11 cellular contexts compared by ENCODE assay signal in the genomic region with DNA sequence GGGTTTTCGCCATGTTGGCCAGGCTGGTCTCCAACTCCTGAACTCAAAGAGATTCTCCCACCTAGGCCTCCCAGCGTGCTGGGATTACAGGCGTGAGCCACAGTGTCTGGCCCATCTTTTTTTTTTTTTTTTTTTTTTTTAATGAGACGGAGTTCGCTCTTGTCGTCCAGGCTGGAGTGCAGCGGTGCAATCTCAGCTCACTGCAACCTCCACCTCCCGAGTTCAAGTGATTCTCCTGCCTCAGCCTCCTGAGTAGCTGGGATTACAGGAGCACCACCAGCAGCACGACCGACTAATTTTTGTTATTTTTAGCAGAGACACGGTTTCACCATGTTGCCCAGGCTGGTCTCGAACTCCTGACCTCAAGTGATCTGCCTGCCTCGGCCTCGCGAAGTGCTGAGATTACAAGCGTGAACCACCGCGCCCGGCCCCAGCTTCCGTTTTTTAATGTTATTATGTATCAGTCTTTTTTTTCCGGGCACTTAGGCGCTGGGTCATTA. TPM values are rescaled to one million over a fixed set of nuclear protein-coding genes. Genes with fewer than 3 reads are reported as not detected.
DNase-seq lines count a peak whose midpoint lies in the region; ATAC-seq, FAIRE-seq and TF ChIP-seq lines count a peak whose summit lies in the region.
"Not testable (repeated sequence)": the region's sequence is repeated elsewhere in the genome, so short reads cannot be mapped to it uniquely, and the experiment has no call there.
"Had no signal": no experiment of that assay in that cellular context is flagged by ENCODE, and none has a peak within 500 bp of the region (broad histone marks: within the 10 kb centered on the region; RNA-seq: fewer than 3 reads in every experiment).

No MANE protein-coding gene starts in this region.

- not testable (repeated sequence) for H3K36me3 ChIP-seq in astrocyte (ENCODE audit: insufficient read depth, low read length); kidney epithelial cell (ENCODE audit: control insufficient read depth, insufficient read depth, low read length); neutrophil

- H3K27me3 ChIP-seq in astrocyte (ENCODE audit: insufficient read depth, low read length); kidney epithelial cell (ENCODE audit: control insufficient read depth, insufficient read depth, low read length): not testable (repeated sequence)
- peaks cover 64% of the 10 kb centered on the region for H3K27me3 ChIP-seq in neutrophil

- not testable (repeated sequence) for H3K4me1 Mint-ChIP-seq in CD14-positive monocyte; IgD-negative memory B cell; astrocyte (ENCODE audit: low read depth, unreplicated experiment)
- peaks cover 13% of the 10 kb centered on the region for H3K4me1 Mint-ChIP-seq in T-helper 17 cell

- H3K4me1 ChIP-seq in astrocyte (ENCODE audit: insufficient read depth, low read length); neutrophil (ENCODE audit: control insufficient read depth in 1 of 2, insufficient read depth in 1 of 2, low read depth in 1 of 2, low read length in 1 of 2): not testable (repeated sequence)

- H3K4me3 Mint-ChIP-seq in CD14-positive monocyte, result peak overlapping the region; percentile 67 to 79
- H3K4me3 Mint-ChIP-seq in IgD-negative memory B cell, result peak overlapping the region; percentile 76 to 87 (median 81)
- peak overlapping the region; percentile 85 for H3K4me3 Mint-ChIP-seq in T-helper 17 cell
- peak overlapping the region; percentile 78 for H3K4me3 Mint-ChIP-seq in astrocyte (ENCODE audit: unreplicated experiment)

- intact Hi-C loops in CD14-positive monocyte (cut with micrococcal nuclease), result not testable (repeated sequence)

- peaks cover 4 to 19% (median 12%) of the 10 kb centered on the region in 7 donors for H3K9me3 Mint-ChIP-seq in CD14-positive monocyte
- not testable (repeated sequence) for H3K9me3 Mint-ChIP-seq in IgD-negative memory B cell; astrocyte (ENCODE audit: unreplicated experiment)

- H3K4me2 ChIP-seq in astrocyte (ENCODE audit: low read length), result peak overlapping the region; percentile 88

- not testable (repeated sequence) for H3K79me2 ChIP-seq in astrocyte (ENCODE audit: insufficient read depth, low read length)

- not testable (repeated sequence) for H3K36me3 Mint-ChIP-seq in CD14-positive monocyte; IgD-negative memory B cell; T-helper 17 cell (ENCODE audit: low read depth); astrocyte (ENCODE audit: low read depth, unreplicated experiment)

- H3K27ac Mint-ChIP-seq in CD14-positive monocyte (peak overlapping the region in 6 of 7 donors; percentile 33 to 85 (median 78)), IgD-negative memory B cell (peak overlapping the region; percentile 39 to 95 (median 63))
- H3K27ac Mint-ChIP-seq in T-helper 17 cell; astrocyte (ENCODE audit: unreplicated experiment): not testable (repeated sequence)

- not testable (repeated sequence) for FAIRE-seq in astrocyte (lab: Jason Lieb, UNC)

- TF ChIP-seq CTCF in CD14-positive monocyte (IDR thresholded peaks at IDR 0.05); astrocyte (IDR thresholded peaks at IDR 0.05; ENCODE audit: insufficient read depth, low read depth, low read length); kidney epithelial cell (IDR thresholded peaks at IDR 0.05; ENCODE audit: insufficient read depth, low read length, poor library complexity, severe bottlenecking); neutrophil (IDR thresholded peaks at IDR 0.05): not testable (repeated sequence)

- not testable (repeated sequence) for DNase-seq in CD14-positive monocyte (ENCODE audit: low spot score); T-helper 17 cell; astrocyte (ENCODE audit: low read depth); epithelial cell of prostate (ENCODE audit: low read depth, low spot score); kidney epithelial cell (ENCODE audit: low read depth)

- peaks cover 5 to 26% (median 15%) of the 10 kb centered on the region in 3 donors for H3K27me3 Mint-ChIP-seq in CD14-positive monocyte (ENCODE audit: low read depth in 3 of 3)
- not testable (repeated sequence) for H3K27me3 Mint-ChIP-seq in IgD-negative memory B cell; T-helper 17 cell; astrocyte (ENCODE audit: low read depth, unreplicated experiment)

- not testable (repeated sequence) for ATAC-seq in T-helper 17 cell

- not testable (repeated sequence) for H4K20me1 ChIP-seq in astrocyte (ENCODE audit: insufficient read depth, low read length)

- not testable (repeated sequence) for H3K9me3 ChIP-seq in T-helper 17 cell (ENCODE audit: control insufficient read depth, low read length, poor library complexity, severe bottlenecking); astrocyte (ENCODE audit: insufficient read depth, low read depth, low read length); neutrophil

- peak overlapping the region; percentile 96 for H2AFZ ChIP-seq in astrocyte (ENCODE audit: low read depth, low read length)

- H3K4me3 ChIP-seq in astrocyte (ENCODE audit: insufficient read depth, low read depth, low read length), result peak overlapping the region; percentile 64
- H3K4me3 ChIP-seq in kidney epithelial cell (ENCODE audit: low read depth, low read length), result peak overlapping the region; percentile 63
- H3K4me3 ChIP-seq in neutrophil (ENCODE audit: low read depth in 1 of 2, low read length in 1 of 2), result peak overlapping the region; percentile 57 to 59

- H3K27ac ChIP-seq in astrocyte (ENCODE audit: low read depth, low read length) (peak overlapping the region; percentile 78), epithelial cell of prostate (peak overlapping the region; percentile 68), temporal lobe (ENCODE audit: low read depth, low read length) (peak overlapping the region; percentile 38)
- H3K27ac ChIP-seq in neutrophil, result not testable (repeated sequence)

- H3K9ac ChIP-seq in astrocyte (ENCODE audit: low read length), result peak overlapping the region; percentile 79

RNA-seq across cellular contexts. Expression of a gene that starts 17.3 kb away (rescaled TPM):
- polyA plus RNA-seq in CD14-positive monocyte (not detected), IgD-negative memory B cell (not detected)
- total RNA-seq in T-helper 17 cell (not detected), astrocyte (not detected in 2 replicates), kidney epithelial cell (0.48 and 0.92 TPM in 2 replicates), temporal lobe (under 0.01 TPM)
- total RNA-seq: aorta, HT-29, omental fat pad had no signal

RNA-seq across cellular contexts. Expression of a gene that starts 22.8 kb away (rescaled TPM):
- polyA plus RNA-seq in CD14-positive monocyte (1 to 10 TPM; 2.2 to 3.1 TPM), IgD-negative memory B cell (10.7 TPM)
- total RNA-seq in T-helper 17 cell (10 to 100 TPM; 14.4 to 16.3 TPM), astrocyte (20.9 and 24.3 TPM in 2 replicates), kidney epithelial cell (26.7 and 38.2 TPM in 2 replicates), temporal lobe (19.2 TPM)
